9 cellular contexts compared by ENCODE assay signal in the genomic region with DNA sequence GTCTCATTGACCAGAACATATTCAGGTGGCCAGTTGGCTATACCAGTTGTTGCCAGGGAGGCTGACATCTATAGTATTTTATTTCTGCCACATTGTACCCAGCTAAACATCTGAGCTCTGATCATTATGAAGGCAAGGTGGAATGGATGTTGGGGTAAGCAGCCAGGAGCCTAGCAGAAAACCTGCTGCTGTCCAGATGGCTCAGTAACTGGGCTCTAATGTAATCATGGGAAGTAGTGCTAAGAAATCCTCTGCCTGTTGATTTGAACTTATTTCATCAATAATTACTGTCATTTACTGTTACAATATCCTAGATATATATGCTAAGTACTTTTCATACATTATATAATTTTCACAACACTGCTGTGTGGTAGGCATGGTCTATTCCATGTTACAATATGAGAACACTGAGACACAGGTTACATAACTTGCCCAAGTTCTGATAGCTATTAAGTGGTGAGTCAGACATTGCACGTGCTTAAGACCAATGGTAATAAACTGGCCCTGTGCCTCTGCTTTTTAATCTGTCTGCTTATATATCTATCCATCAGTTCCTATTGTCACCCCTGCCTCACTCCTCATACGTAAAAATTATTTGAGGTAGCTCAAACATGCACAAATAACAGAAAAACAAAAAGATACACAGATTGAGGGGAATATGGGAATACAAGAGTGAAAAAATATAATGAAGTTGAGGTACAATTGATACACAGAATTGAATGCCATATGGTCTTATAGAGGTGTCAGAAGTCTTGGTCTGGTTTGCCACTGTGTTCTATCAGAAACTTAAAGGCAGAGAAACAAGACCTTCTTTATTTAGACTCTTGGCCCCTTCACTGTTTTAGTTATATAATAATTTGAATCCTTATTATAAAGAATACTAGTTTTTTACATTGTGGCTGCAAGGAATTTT. TPM values are rescaled to one million over a fixed set of nuclear protein-coding genes. Genes with fewer than 3 reads are reported as not detected.
DNase-seq lines count a peak whose midpoint lies in the region; ATAC-seq and TF ChIP-seq lines count a peak whose summit lies in the region.
"Had no signal": no experiment of that assay in that cellular context is flagged by ENCODE, and none has a peak within 500 bp of the region (broad histone marks: within the 10 kb centered on the region; RNA-seq: fewer than 3 reads in every experiment).

No MANE protein-coding gene starts in this region.

- no peak overlapping the region for H3K4me3 ChIP-seq in LNCaP clone FGC (ENCODE audit: low read depth, low read length)
- no peak overlapping the region for H3K4me3 ChIP-seq in choroid plexus epithelial cell (ENCODE audit: low read depth, low read length)
- H3K4me3 ChIP-seq in psoas muscle = no peak overlapping the region
- H3K4me3 ChIP-seq: smooth muscle cell had no signal

- H3K4me1 ChIP-seq in psoas muscle = peaks cover 20% of the 10 kb centered on the region

- no peaks in the 10 kb centered on the region for H3K27me3 ChIP-seq in psoas muscle (ENCODE audit: insufficient read depth in 3 of 3, low read length in 2 of 3)

- DNase-seq in LNCaP clone FGC (ENCODE audit: low read depth) (peak; percentile 76), choroid plexus epithelial cell (ENCODE audit: low read depth) (peak; percentile 86), psoas muscle (no peak), NCI-H2029 treated with DMSO at 0.1 percent for 48 hours (lab: John Stamatoyannopoulos, UW) (no peak), Ammon's horn (ENCODE audit: low spot score) (no peak), OCI-M1 (lab: John Stamatoyannopoulos, UW) (no peak)
- DNase-seq in central memory CD4-positive, alpha-beta T cell = no peak

- no peak overlapping the region for H3K27ac ChIP-seq in psoas muscle

- no peaks in the 10 kb centered on the region for H3K9me3 ChIP-seq in psoas muscle

- WGBS in psoas muscle, 3 donors = 49 to 52% (median 50%) methylated on average over 2 of the region's 2 CpGs

- ATAC-seq in GM19023 (IDR thresholded peaks at IDR 0.05; ENCODE audit: unreplicated experiment) (peak; percentile 63), psoas muscle (peak; percentile 73 to 90 (median 76))

- TF ChIP-seq CTCF in LNCaP clone FGC (IDR thresholded peaks at IDR 0.05; ENCODE audit: control insufficient read depth, extremely low read depth, insufficient read depth) (no peak), choroid plexus epithelial cell (conservative IDR thresholded peaks at IDR 0.05; ENCODE audit: low read depth, low read length) (no peak), psoas muscle (IDR thresholded peaks at IDR 0.05) (no peak)

- H3K36me3 ChIP-seq in psoas muscle (ENCODE audit: insufficient read depth in 1 of 2, low read depth in 1 of 2) = peaks cover 0 to 22% of the 10 kb centered on the region in 2 donors

- intact Hi-C loops in psoas muscle (cut with DNase I) = no loop called here

RNA-seq across cellular contexts. Expression of gene TBPL1, which starts 25.2 kb away (rescaled TPM):
- total RNA-seq in psoas muscle = 10 to 100 TPM in 1 of 4 donors, 1 to 10 TPM in 3; 7.5 to 11.0 (median 8.7) TPM
- 10 to 100 TPM; 11.7 to 17.7 (median 13.7) TPM for polyA plus RNA-seq in psoas muscle

Comparison
In these comparisons a context has a peak if more than half of its experiments do, and no peak if none do; other contexts are left out.
1. DNase-seq: peak in LNCaP clone FGC (single experiment) and choroid plexus epithelial cell (single experiment); none in psoas muscle (0 of 2), NCI-H2029 treated with DMSO at 0.1 percent for 48 hours (single experiment), Ammon's horn (single experiment), central memory CD4-positive, alpha-beta T cell (single experiment) and OCI-M1 (single experiment).